In the genomic region with DNA sequence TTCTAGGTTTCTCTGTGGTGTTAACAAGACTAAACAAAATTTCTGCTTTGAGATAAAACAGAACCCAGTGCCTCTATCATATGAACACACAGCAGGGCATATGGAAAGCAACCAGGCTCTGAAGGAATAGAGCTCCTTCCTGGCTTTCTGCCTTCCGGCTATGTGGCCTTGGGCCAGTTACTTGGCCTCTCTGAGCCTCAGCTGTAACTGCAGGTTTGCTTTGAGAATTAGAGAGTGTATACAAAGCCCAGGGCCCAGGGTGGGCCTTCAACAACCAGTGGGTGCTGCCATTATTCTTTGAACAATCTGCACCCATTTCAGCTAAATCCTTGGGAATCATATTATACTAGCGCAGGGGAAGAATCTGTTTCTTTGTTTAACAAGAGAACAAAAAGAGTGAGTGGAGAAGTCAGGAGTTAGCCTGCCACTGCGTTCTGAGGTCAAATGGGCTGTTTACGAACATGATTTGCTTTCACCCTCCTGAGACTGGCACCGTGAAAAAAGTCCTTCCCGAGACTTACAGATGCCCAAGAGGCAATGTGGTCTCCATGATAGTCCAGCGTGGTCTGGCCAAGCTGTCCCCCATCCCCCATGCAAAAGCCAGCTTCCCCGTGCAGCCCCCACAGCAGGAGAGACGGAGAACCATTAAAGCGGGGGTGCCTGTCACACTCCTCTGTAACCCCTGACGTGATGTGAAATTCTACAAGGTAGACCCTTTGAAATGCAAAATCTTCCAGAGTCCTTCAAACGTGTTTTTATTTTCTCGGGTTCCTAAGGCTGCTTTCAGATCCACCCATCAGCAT, we compare ENCODE assay signal across 9 cellular contexts. TPM values are rescaled to one million over a fixed set of nuclear protein-coding genes. Genes with fewer than 3 reads are reported as not detected.
DNase-seq lines count a peak whose midpoint lies in the region; TF ChIP-seq lines count a peak whose summit lies in the region.
"Had no signal": no experiment of that assay in that cellular context is flagged by ENCODE, and none has a peak within 500 bp of the region (broad histone marks: within the 10 kb centered on the region; RNA-seq: fewer than 3 reads in every experiment).

No MANE protein-coding gene starts in this region.

- H3K9me3 ChIP-seq in mammary epithelial cell (replicated peaks; ENCODE audit: insufficient read depth, low read length) (no peaks in the 10 kb centered on the region), mucosa of rectum (ENCODE audit: control insufficient read depth in 2 of 2, low read length in 2 of 2) (no peaks in the 10 kb centered on the region), WERI-Rb-1 (ENCODE audit: severe bottlenecking) (no peaks in the 10 kb centered on the region)

- intact Hi-C loops in activated naive CD4-positive, alpha-beta T cell treated with anti-CD3 and anti-CD28 coated beads for 36 hours (cut with micrococcal nuclease), result no loop called here
- intact Hi-C loops in mammary epithelial cell (cut with micrococcal nuclease), result no loop called here
- intact Hi-C loops in Calu3 (cut with micrococcal nuclease; ENCODE audit: unreplicated experiment), result no loop called here

- CTCF ChIA-PET in activated naive CD4-positive, alpha-beta T cell treated with anti-CD3 and anti-CD28 coated beads, Interleukin-2, amount 10 ng/mL, durations not matched to agents 7 days and 5 days (lab: Charles Lee), result interaction anchor here (0.5 to 4.6 kb wide), 6 partner anchors 20 to 209 kb away, joined by 3 to 60 read pairs (median 11); no protein-coding TSS in a partner anchor
- CTCF ChIA-PET in activated naive CD4-positive, alpha-beta T cell treated with anti-CD3 and anti-CD28 coated beads for 36 hours (lab: Charles Lee), result interaction anchor here (0.7 to 5.2 kb wide), 7 partner anchors 10 to 209 kb away, joined by 3 to 138 read pairs (median 21); no protein-coding TSS in a partner anchor
- CTCF ChIA-PET in mammary epithelial cell (lab: Charles Lee; ENCODE audit: low non-redundant PET), result no interaction called here
- CTCF ChIA-PET in Calu3 (lab: Charles Lee), result no interaction called here

- no peak overlapping the region for H3K4me2 ChIP-seq in mammary epithelial cell (ENCODE audit: insufficient read depth, low read depth, low read length)

- TF ChIP-seq CTCF in mammary epithelial cell (conservative IDR thresholded peaks at IDR 0.05 in 1 of 2, IDR thresholded peaks at IDR 0.05 in 1 of 2; ENCODE audit: extremely low read depth in 1 of 2, insufficient read depth in 1 of 2, low read depth in 1 of 2, low read length in 2 of 2), result no peak
- no peak for TF ChIP-seq CTCF in type B pancreatic cell (conservative IDR thresholded peaks at IDR 0.05)
- TF ChIP-seq CTCF in WERI-Rb-1 (IDR thresholded peaks at IDR 0.05; ENCODE audit: low read depth, low read length), result no peak
- no peak for TF ChIP-seq CTCF in Calu3 (IDR thresholded peaks at IDR 0.05; ENCODE audit: unreplicated experiment)

- in situ Hi-C loops in mammary epithelial cell (cut with MboI; ENCODE audit: low sequenced_read_pairs in 2 of 2), result loop anchor here (10.0 to 25.0 kb wide), 2 partner anchors 102 to 205 kb away; no protein-coding TSS in a partner anchor

- BruUV-seq in mammary epithelial cell (replicated peaks; lab: Mats Ljungman, UMichigan) (no TSS peak), Calu3 (replicated peaks; lab: Mats Ljungman, UMichigan) (no TSS peak)

- H3K27ac ChIP-seq in mammary epithelial cell (ENCODE audit: insufficient read depth, low read depth, low read length) (peak overlapping the region; percentile 91), mucosa of rectum (ENCODE audit: low read depth in 2 of 2, low read length in 2 of 2) (peak overlapping the region; percentile 60 to 81), WERI-Rb-1 (no peak overlapping the region)

- peak overlapping the region; percentile 2 for H3K4me3 Mint-ChIP-seq in activated naive CD4-positive, alpha-beta T cell treated with anti-CD3 and anti-CD28 coated beads, Interleukin-2, amount 10 ng/mL, durations not matched to agents 7 days and 5 days
- no peak overlapping the region for H3K4me3 Mint-ChIP-seq in activated naive CD4-positive, alpha-beta T cell treated with anti-CD3 and anti-CD28 coated beads for 36 hours
- H3K4me3 Mint-ChIP-seq in type B pancreatic cell (peak overlapping the region; percentile 98), Calu3 (ENCODE audit: low read depth, unreplicated experiment) (no peak overlapping the region)

- no peak overlapping the region for H2AFZ ChIP-seq in mammary epithelial cell (ENCODE audit: low read depth, low read length)

- dilution Hi-C loops in mammary epithelial cell (cut with HindIII; ENCODE audit: low sequenced_read_pairs), result no loop called here

- H3K79me2 ChIP-seq in mammary epithelial cell (ENCODE audit: insufficient read depth, low read length), result peaks cover 84% of the 10 kb centered on the region

- H4K20me1 ChIP-seq in mammary epithelial cell (ENCODE audit: insufficient read depth, low read length), result no peaks in the 10 kb centered on the region

- H3K9ac ChIP-seq in mammary epithelial cell (ENCODE audit: insufficient read depth, low read length), result peak overlapping the region; percentile 45
- H3K9ac ChIP-seq in mucosa of rectum (ENCODE audit: low read depth in 1 of 2, low read length in 2 of 2), result no peak overlapping the region

- H3K27ac Mint-ChIP-seq in activated naive CD4-positive, alpha-beta T cell treated with anti-CD3 and anti-CD28 coated beads, Interleukin-2, amount 10 ng/mL, durations not matched to agents 7 days and 5 days, result peak overlapping the region; percentile 50
- H3K27ac Mint-ChIP-seq in activated naive CD4-positive, alpha-beta T cell treated with anti-CD3 and anti-CD28 coated beads for 36 hours, result no peak overlapping the region
- peak overlapping the region; percentile 86 for H3K27ac Mint-ChIP-seq in type B pancreatic cell
- no peak overlapping the region for H3K27ac Mint-ChIP-seq in Calu3 (ENCODE audit: unreplicated experiment)

- H3K36me3 ChIP-seq in mammary epithelial cell (ENCODE audit: insufficient read depth, low read length), result no peaks in the 10 kb centered on the region
- peaks cover 0 to 4% of the 10 kb centered on the region in 2 donors for H3K36me3 ChIP-seq in mucosa of rectum (ENCODE audit: control insufficient read depth in 2 of 2, insufficient read depth in 2 of 2, low read length in 2 of 2)
- 0 out of 2 replicates have a peak, but pooled peaks cover 3% of the 10 kb centered on the region for H3K36me3 ChIP-seq in WERI-Rb-1

- WGBS in mammary epithelial cell (ENCODE audit: low coverage, missing lambda C conversion rate), result 92% methylated on average over 11 of the region's 13 CpGs

- no peaks in the 10 kb centered on the region for H3K9me3 Mint-ChIP-seq in activated naive CD4-positive, alpha-beta T cell treated with anti-CD3 and anti-CD28 coated beads, Interleukin-2, amount 10 ng/mL, durations not matched to agents 7 days and 5 days
- H3K9me3 Mint-ChIP-seq in activated naive CD4-positive, alpha-beta T cell treated with anti-CD3 and anti-CD28 coated beads for 36 hours, result no peaks in the 10 kb centered on the region
- H3K9me3 Mint-ChIP-seq in type B pancreatic cell (no peaks in the 10 kb centered on the region), Calu3 (ENCODE audit: low read depth, unreplicated experiment) (no peaks in the 10 kb centered on the region)

- H3K36me3 Mint-ChIP-seq in activated naive CD4-positive, alpha-beta T cell treated with anti-CD3 and anti-CD28 coated beads, Interleukin-2, amount 10 ng/mL, durations not matched to agents 7 days and 5 days, result peaks cover 32% of the 10 kb centered on the region
- H3K36me3 Mint-ChIP-seq in activated naive CD4-positive, alpha-beta T cell treated with anti-CD3 and anti-CD28 coated beads for 36 hours (ENCODE audit: low read depth), result peaks cover 1% of the 10 kb centered on the region
- H3K36me3 Mint-ChIP-seq in type B pancreatic cell, result no peaks in the 10 kb centered on the region
- peaks cover 15% of the 10 kb centered on the region for H3K36me3 Mint-ChIP-seq in Calu3 (ENCODE audit: insufficient read depth, unreplicated experiment)

- H3K4me3 ChIP-seq in mammary epithelial cell (replicated peaks in 1 of 3; ENCODE audit: insufficient read depth in 1 of 3, low read depth in 2 of 3, low read length in 3 of 3) (no peak overlapping the region), mucosa of rectum (ENCODE audit: low read length in 2 of 2) (no peak overlapping the region), WERI-Rb-1 (ENCODE audit: low read depth, low read length) (no peak overlapping the region)

- H3K4me1 Mint-ChIP-seq in activated naive CD4-positive, alpha-beta T cell treated with anti-CD3 and anti-CD28 coated beads, Interleukin-2, amount 10 ng/mL, durations not matched to agents 7 days and 5 days, result peaks cover 83% of the 10 kb centered on the region
- H3K4me1 Mint-ChIP-seq in activated naive CD4-positive, alpha-beta T cell treated with anti-CD3 and anti-CD28 coated beads for 36 hours (ENCODE audit: low read depth), result peaks cover 80% of the 10 kb centered on the region
- peaks cover 58% of the 10 kb centered on the region for H3K4me1 Mint-ChIP-seq in type B pancreatic cell (ENCODE audit: unreplicated experiment)
- H3K4me1 Mint-ChIP-seq in Calu3 (ENCODE audit: low read depth, unreplicated experiment), result peaks cover 29% of the 10 kb centered on the region

- H3K27me3 ChIP-seq in mammary epithelial cell (ENCODE audit: insufficient read depth, low read length), result no peaks in the 10 kb centered on the region
- no peaks in the 10 kb centered on the region for H3K27me3 ChIP-seq in mucosa of rectum (ENCODE audit: control insufficient read depth in 2 of 2, insufficient read depth in 2 of 2, low read length in 2 of 2)
- no peaks in the 10 kb centered on the region for H3K27me3 ChIP-seq in WERI-Rb-1 (ENCODE audit: insufficient read depth, low read depth, severe bottlenecking)

- no peak for DNase-seq in activated naive CD4-positive, alpha-beta T cell treated with anti-CD3 and anti-CD28 coated beads, Interleukin-2, amount 10 ng/mL, durations not matched to agents 7 days and 5 days
- DNase-seq in activated naive CD4-positive, alpha-beta T cell treated with anti-CD3 and anti-CD28 coated beads for 36 hours, result no peak
- no peak for DNase-seq in mammary epithelial cell
- DNase-seq in type B pancreatic cell (ENCODE audit: extremely low spot score, unreplicated experiment), result peak; percentile 67
- DNase-seq in WERI-Rb-1, result no peak
- no peak for DNase-seq in stimulated activated CD4-positive, alpha-beta T cell treated with anti-CD3 and anti-CD28 coated beads, Interleukin-15, amount 100 ng/mL, for 24 hours
- DNase-seq in Calu3, result no peak
- DNase-seq: NCI-H82 had no signal

- peaks cover 15% of the 10 kb centered on the region for H3K27me3 Mint-ChIP-seq in activated naive CD4-positive, alpha-beta T cell treated with anti-CD3 and anti-CD28 coated beads, Interleukin-2, amount 10 ng/mL, durations not matched to agents 7 days and 5 days
- peaks cover 2% of the 10 kb centered on the region for H3K27me3 Mint-ChIP-seq in activated naive CD4-positive, alpha-beta T cell treated with anti-CD3 and anti-CD28 coated beads for 36 hours (ENCODE audit: low read depth)
- H3K27me3 Mint-ChIP-seq in type B pancreatic cell (no peaks in the 10 kb centered on the region), Calu3 (ENCODE audit: unreplicated experiment) (no peaks in the 10 kb centered on the region)

- peaks cover 66% of the 10 kb centered on the region for H3K4me1 ChIP-seq in mammary epithelial cell (ENCODE audit: insufficient read depth, low read length)
- H3K4me1 ChIP-seq in mucosa of rectum (ENCODE audit: control insufficient read depth in 2 of 2, insufficient read depth in 2 of 2, low read length in 2 of 2), result peaks cover 77 to 79% of the 10 kb centered on the region in 2 donors

RNA-seq across cellular contexts. Expression of a gene that starts 4.9 kb away (rescaled TPM):
- 10 to 100 TPM; 11.8 to 11.9 TPM for total RNA-seq in activated naive CD4-positive, alpha-beta T cell treated with anti-CD3 and anti-CD28 coated beads for 36 hours
- total RNA-seq in mammary epithelial cell (10 to 100 TPM; 16.2 to 51.8 TPM), type B pancreatic cell (ENCODE audit: low replicate concordance) (25.9 and 35.9 TPM in 2 replicates), Calu3 (2022) (11.2 and 12.5 TPM in 2 replicates)
- 9.3 TPM for polyA plus RNA-seq in mammary epithelial cell
- 37.8 TPM for polyA minus RNA-seq in mammary epithelial cell

RNA-seq across cellular contexts. Expression of a gene that starts 52.4 kb away (rescaled TPM):
- total RNA-seq in activated naive CD4-positive, alpha-beta T cell treated with anti-CD3 and anti-CD28 coated beads for 36 hours, result 10 to 100 TPM; 22.5 to 25.5 TPM
- total RNA-seq in mammary epithelial cell (10 to 100 TPM; 13.0 to 15.7 TPM), type B pancreatic cell (ENCODE audit: low replicate concordance) (18.7 and 18.8 TPM in 2 replicates), Calu3 (2022) (13.0 and 13.2 TPM in 2 replicates)
- 8.7 TPM for polyA plus RNA-seq in mammary epithelial cell
- polyA minus RNA-seq in mammary epithelial cell, result 0.93 TPM

Comparison
In these comparisons a context has a peak if more than half of its experiments do, and no peak if none do; other contexts are left out.
1. H3K27ac Mint-ChIP-seq: peak in activated naive CD4-positive, alpha-beta T cell treated with anti-CD3 and anti-CD28 coated beads, Interleukin-2, amount 10 ng/mL, durations not matched to agents 7 days and 5 days (single experiment) and type B pancreatic cell (single experiment); none in activated naive CD4-positive, alpha-beta T cell treated with anti-CD3 and anti-CD28 coated beads for 36 hours (single experiment) and Calu3 (single experiment).
2. H3K4me3 Mint-ChIP-seq: peak in activated naive CD4-positive, alpha-beta T cell treated with anti-CD3 and anti-CD28 coated beads, Interleukin-2, amount 10 ng/mL, durations not matched to agents 7 days and 5 days (single experiment) and type B pancreatic cell (single experiment); none in activated naive CD4-positive, alpha-beta T cell treated with anti-CD3 and anti-CD28 coated beads for 36 hours (single experiment) and Calu3 (single experiment).
3. CTCF ChIA-PET loops: an anchor here in activated naive CD4-positive, alpha-beta T cell treated with anti-CD3 and anti-CD28 coated beads, Interleukin-2, amount 10 ng/mL, durations not matched to agents 7 days and 5 days (0.5 to 4.6 kb wide) and activated naive CD4-positive, alpha-beta T cell treated with anti-CD3 and anti-CD28 coated beads for 36 hours (0.7 to 5.2 kb wide); none called in mammary epithelial cell and Calu3.